ENCODE assay signal across 20 cellular contexts in the genomic region with DNA sequence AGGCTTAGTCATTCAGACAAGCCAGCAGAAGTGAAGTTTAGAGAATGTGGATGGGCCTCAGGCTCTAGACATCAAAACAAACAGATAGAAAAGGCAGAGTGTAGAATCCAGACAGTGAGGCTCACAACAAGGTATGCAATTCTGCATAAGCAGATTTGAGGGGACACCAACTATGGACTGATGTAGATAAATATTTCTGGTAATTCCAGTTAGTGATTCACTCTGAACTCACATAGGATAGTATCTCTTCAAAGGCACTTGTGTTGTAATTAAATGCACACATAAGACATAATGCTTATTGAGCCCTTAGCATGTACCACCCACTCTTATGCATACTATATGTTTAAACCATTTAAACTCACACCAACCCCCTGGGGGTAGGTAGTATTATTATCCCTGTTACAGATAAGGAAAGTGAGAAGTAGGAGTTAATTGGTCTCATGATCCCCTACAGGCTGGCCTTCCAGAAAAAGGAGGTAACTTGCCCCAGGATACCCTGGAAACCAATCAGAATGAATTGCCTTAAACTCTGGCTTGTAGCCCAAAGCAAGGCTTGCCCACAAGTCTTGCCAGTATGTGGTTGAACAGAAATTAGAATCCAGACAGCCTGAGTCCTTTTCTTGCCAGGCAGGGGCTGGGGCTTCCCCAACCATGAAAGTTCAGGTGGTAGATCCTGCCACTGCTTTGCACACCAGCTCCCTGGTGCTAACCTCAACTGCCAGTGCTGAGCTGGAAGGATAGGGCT. TPM values are rescaled to one million over a fixed set of nuclear protein-coding genes. Genes with fewer than 3 reads are reported as not detected.
DNase-seq lines count a peak whose midpoint lies in the region; ATAC-seq and TF ChIP-seq lines count a peak whose summit lies in the region.
"Had no signal": no experiment of that assay in that cellular context is flagged by ENCODE, and none has a peak within 500 bp of the region (broad histone marks: within the 10 kb centered on the region; RNA-seq: fewer than 3 reads in every experiment).

No MANE protein-coding gene starts in this region.

- H3K36me3 Mint-ChIP-seq in activated T-helper 2 cell treated with anti-CD3 and anti-CD28 coated beads, Interferon-gamma antibody, Interleukin-2, Interleukin-4, amounts not matched to agents 10 μg/mL and 5 μg/mL and 100 μg/mL, durations not matched to agents 14 hours and 24 hours and 36 hours (ENCODE audit: low read depth): no peaks in the 10 kb centered on the region
- H3K36me3 Mint-ChIP-seq: brain had no signal

- no peak for ATAC-seq in GM18505 (IDR thresholded peaks at IDR 0.05; ENCODE audit: unreplicated experiment)

- H3K4me1 Mint-ChIP-seq in activated T-helper 2 cell treated with anti-CD3 and anti-CD28 coated beads, Interferon-gamma antibody, Interleukin-2, Interleukin-4, amounts not matched to agents 10 μg/mL and 5 μg/mL and 100 μg/mL, durations not matched to agents 14 hours and 24 hours and 36 hours (ENCODE audit: low read depth): no peaks in the 10 kb centered on the region
- H3K4me1 Mint-ChIP-seq: activated B cell treated with CpG ODN at 0.5 μM for 24 hours had no signal

- DNase-seq in AG08395 (ENCODE audit: low spot score) (peak; percentile 7), HPDE6-E6E7 (ENCODE audit: extremely low spot score) (peak; percentile 50), amniotic stem cell (lab: John Stamatoyannopoulos, UW) (peak; percentile 4), hepatic stellate cell (ENCODE audit: low spot score) (peak; percentile 8), A172 (ENCODE audit: low spot score) (no peak), NK-92 (lab: John Stamatoyannopoulos, UW; ENCODE audit: unreplicated experiment) (no peak)
- no peak for DNase-seq in activated T-helper 2 cell treated with anti-CD3 and anti-CD28 coated beads, Interferon-gamma antibody, Interleukin-2, Interleukin-4, amounts not matched to agents 10 μg/mL and 5 μg/mL and 100 μg/mL, durations not matched to agents 14 hours and 24 hours and 36 hours (ENCODE audit: low spot score)
- DNase-seq: activated B cell treated with CpG ODN at 0.5 μM for 24 hours; COR-L47; left ventricle myocardium inferior; MG63; NCI-H2029; NCI-H82; posterior cingulate gyrus; RPMI8226; stimulated activated CD4-positive, alpha-beta T cell treated with anti-CD3 and anti-CD28 coated beads, Interleukin-12 subunit alpha, Interleukin-12 subunit beta, amount 100 ng/mL, for 4 hours; stomach had no signal

- intact Hi-C loops in activated T-helper 2 cell treated with anti-CD3 and anti-CD28 coated beads, Interferon-gamma antibody, Interleukin-2, Interleukin-4, amounts not matched to agents 10 μg/mL and 5 μg/mL and 100 μg/mL, durations not matched to agents 14 hours and 24 hours and 36 hours (cut with micrococcal nuclease): no loop called here

- peaks cover 19% of the 10 kb centered on the region for H3K27me3 Mint-ChIP-seq in activated T-helper 2 cell treated with anti-CD3 and anti-CD28 coated beads, Interferon-gamma antibody, Interleukin-2, Interleukin-4, amounts not matched to agents 10 μg/mL and 5 μg/mL and 100 μg/mL, durations not matched to agents 14 hours and 24 hours and 36 hours (ENCODE audit: low read depth)
- H3K27me3 Mint-ChIP-seq: brain had no signal

- H3K27ac Mint-ChIP-seq in activated T-helper 2 cell treated with anti-CD3 and anti-CD28 coated beads, Interferon-gamma antibody, Interleukin-2, Interleukin-4, amounts not matched to agents 10 μg/mL and 5 μg/mL and 100 μg/mL, durations not matched to agents 14 hours and 24 hours and 36 hours: no peak overlapping the region
- H3K27ac Mint-ChIP-seq: activated B cell treated with CpG ODN at 0.5 μM for 24 hours, brain had no signal

- no peak overlapping the region for H3K4me3 Mint-ChIP-seq in activated T-helper 2 cell treated with anti-CD3 and anti-CD28 coated beads, Interferon-gamma antibody, Interleukin-2, Interleukin-4, amounts not matched to agents 10 μg/mL and 5 μg/mL and 100 μg/mL, durations not matched to agents 14 hours and 24 hours and 36 hours (ENCODE audit: low read depth)
- H3K4me3 Mint-ChIP-seq: activated B cell treated with CpG ODN at 0.5 μM for 24 hours, brain had no signal

- no peak for TF ChIP-seq POLR2A in GM18505 (IDR thresholded peaks at IDR 0.05; ENCODE audit: borderline replicate concordance, extremely low read depth, insufficient read depth, insufficient read length)

- H3K9me3 Mint-ChIP-seq in activated T-helper 2 cell treated with anti-CD3 and anti-CD28 coated beads, Interferon-gamma antibody, Interleukin-2, Interleukin-4, amounts not matched to agents 10 μg/mL and 5 μg/mL and 100 μg/mL, durations not matched to agents 14 hours and 24 hours and 36 hours: no peaks in the 10 kb centered on the region
- H3K9me3 Mint-ChIP-seq: activated B cell treated with CpG ODN at 0.5 μM for 24 hours had no signal

RNA-seq across cellular contexts. Expression of a gene that starts 39.4 kb away (rescaled TPM):
- not detected in 2 replicates for total RNA-seq in activated T-helper 2 cell treated with anti-CD3 and anti-CD28 coated beads, Interferon-gamma antibody, Interleukin-2, Interleukin-4, amounts not matched to agents 10 μg/mL and 5 μg/mL and 100 μg/mL, durations not matched to agents 14 hours and 24 hours and 36 hours
- total RNA-seq in A172 (2014; rRNA removed; shearing (Covaris generic)): 1.7 and 2.4 TPM in 2 replicates
- total RNA-seq: activated B cell treated with CpG ODN at 0.5 μM for 24 hours; T-helper 1 cell treated with Interleukin-12 subunit alpha and Interleukin-12 subunit beta and Interleukin-4 antibody, amounts not matched to agents 30 ng/mL and 1 ng/mL, for 36 hours had no signal

Comparison
In these comparisons a context has a peak if more than half of its experiments do, and no peak if none do; other contexts are left out.
1. DNase-seq: peak in AG08395 (single experiment), HPDE6-E6E7 (single experiment), amniotic stem cell (single experiment) and hepatic stellate cell (single experiment); none in activated T-helper 2 cell treated with anti-CD3 and anti-CD28 coated beads, Interferon-gamma antibody, Interleukin-2, Interleukin-4, amounts not matched to agents 10 μg/mL and 5 μg/mL and 100 μg/mL, durations not matched to agents 14 hours and 24 hours and 36 hours (single experiment), A172 (single experiment) and NK-92 (single experiment).